1 cellular context compared by ENCODE assay signal in genomic region chr14:75247286-75247922, GRCh38.
A peak's percentile ranks its signal among the peaks of the same experiment; 100 is the strongest.
TF ChIP-seq lines count a peak whose summit lies in the region.

No MANE protein-coding gene starts in this region.

TF ChIP-seq in GM12878, 131 proteins besides CTCF, POLR2A, EP300 and RAD21 (continued from another document and continues in another):
- TF ChIP-seq ZNF592 (IDR thresholded peaks at IDR 0.05) (no peak), TCF3 (IDR thresholded peaks at IDR 0.05; ENCODE audit: borderline replicate concordance, insufficient read depth, low read depth, low read length) (no peak), NFYA (IDR thresholded peaks at IDR 0.05; ENCODE audit: borderline replicate concordance, low read depth, low read length) (no peak), ATF3 (IDR thresholded peaks at IDR 0.05; ENCODE audit: borderline replicate concordance, extremely low read depth, low read depth, low read length) (no peak), CREM (IDR thresholded peaks at IDR 0.05; ENCODE audit: low read depth) (peak; percentile 62; the same call in 1 of the 2 replicates), TARDBP (IDR thresholded peaks at IDR 0.05; ENCODE audit: borderline replicate concordance) (no peak), LARP7 (IDR thresholded peaks at IDR 0.05) (no peak), SMC3 (IDR thresholded peaks at IDR 0.05; ENCODE audit: borderline replicate concordance, low read length) (no peak), NBN (IDR thresholded peaks at IDR 0.05) (0 out of 2 replicates have a peak, but pooled peaks have one; percentile 51), CHD2 (IDR thresholded peaks at IDR 0.05; ENCODE audit: borderline replicate concordance, low read depth, low read length) (no peak), EZH2 (IDR thresholded peaks at IDR 0.05; ENCODE audit: borderline replicate concordance, control insufficient read depth, low read depth, low read length) (no peak), HDGF (IDR thresholded peaks at IDR 0.05) (no peak), SIX5 (IDR thresholded peaks at IDR 0.05; ENCODE audit: low read depth, low read length, severe bottlenecking) (no peak), JUND (IDR thresholded peaks at IDR 0.05; ENCODE audit: low read depth, low read length) (no peak), RB1 (IDR thresholded peaks at IDR 0.05; ENCODE audit: borderline replicate concordance) (no peak), TCF12 (IDR thresholded peaks at IDR 0.05; ENCODE audit: low read depth, low read length) (no peak), KLF5 (IDR thresholded peaks at IDR 0.05; ENCODE audit: partially characterized antibody) (no peak), GABPA (IDR thresholded peaks at IDR 0.05; ENCODE audit: low read depth) (peak; percentile 60; the same call in 1 of the 2 replicates), PBX3 (IDR thresholded peaks at IDR 0.05; ENCODE audit: insufficient replicate concordance, low read depth, low read length) (no peak), MEF2B (IDR thresholded peaks at IDR 0.05; ENCODE audit: partially characterized antibody, poor library complexity, severe bottlenecking) (no peak), FOXK2 (IDR thresholded peaks at IDR 0.05) (no peak), KDM1A (IDR thresholded peaks at IDR 0.05; ENCODE audit: borderline replicate concordance) (no peak), STAT3 (IDR thresholded peaks at IDR 0.05; ENCODE audit: low read depth, low read length) (no peak), MTA2 (IDR thresholded peaks at IDR 0.05; ENCODE audit: low read depth) (peak; percentile 46; the same call in 1 of the 2 replicates), NKRF (conservative IDR thresholded peaks at IDR 0.05) (no peak), USF1 (IDR thresholded peaks at IDR 0.05; ENCODE audit: borderline replicate concordance, extremely low read length, insufficient read depth, low read depth, low read length) (peak; percentile 35), CREB1 (IDR thresholded peaks at IDR 0.05; ENCODE audit: low read depth) (peak; percentile 65), E2F8 (IDR thresholded peaks at IDR 0.05; ENCODE audit: low read depth, partially characterized antibody) (no peak), BCLAF1 (IDR thresholded peaks at IDR 0.05) (no peak), PRDM15 (CRISPR knock-in tag; IDR thresholded peaks at IDR 0.05) (no peak), ESRRA (IDR thresholded peaks at IDR 0.05; ENCODE audit: low read length) (no peak), FOXM1 (IDR thresholded peaks at IDR 0.05; ENCODE audit: low read depth, low read length) (peak; percentile 69), PAX5 (IDR thresholded peaks at IDR 0.05; ENCODE audit: borderline replicate concordance, low read depth, low read length) (peak; percentile 56; the same call in 1 of the 2 replicates), E4F1 (IDR thresholded peaks at IDR 0.05; ENCODE audit: borderline replicate concordance, partially characterized antibody) (no peak), SRF (IDR thresholded peaks at IDR 0.05; ENCODE audit: low read depth in 2 of 2, low read length in 2 of 2) (no peak), IKZF2 (IDR thresholded peaks at IDR 0.05) (peak; percentile 80 to 84), BRCA1 (IDR thresholded peaks at IDR 0.05; ENCODE audit: low read depth, low read length) (no peak), TAF1 (IDR thresholded peaks at IDR 0.05; ENCODE audit: borderline replicate concordance, low read depth, low read length) (peak; percentile 31; the same call in 1 of the 2 replicates), SREBF2 (IDR thresholded peaks at IDR 0.05; ENCODE audit: low read length) (no peak)
